Comparison of ENCODE assay signal across 9 cellular contexts in the genomic region with DNA sequence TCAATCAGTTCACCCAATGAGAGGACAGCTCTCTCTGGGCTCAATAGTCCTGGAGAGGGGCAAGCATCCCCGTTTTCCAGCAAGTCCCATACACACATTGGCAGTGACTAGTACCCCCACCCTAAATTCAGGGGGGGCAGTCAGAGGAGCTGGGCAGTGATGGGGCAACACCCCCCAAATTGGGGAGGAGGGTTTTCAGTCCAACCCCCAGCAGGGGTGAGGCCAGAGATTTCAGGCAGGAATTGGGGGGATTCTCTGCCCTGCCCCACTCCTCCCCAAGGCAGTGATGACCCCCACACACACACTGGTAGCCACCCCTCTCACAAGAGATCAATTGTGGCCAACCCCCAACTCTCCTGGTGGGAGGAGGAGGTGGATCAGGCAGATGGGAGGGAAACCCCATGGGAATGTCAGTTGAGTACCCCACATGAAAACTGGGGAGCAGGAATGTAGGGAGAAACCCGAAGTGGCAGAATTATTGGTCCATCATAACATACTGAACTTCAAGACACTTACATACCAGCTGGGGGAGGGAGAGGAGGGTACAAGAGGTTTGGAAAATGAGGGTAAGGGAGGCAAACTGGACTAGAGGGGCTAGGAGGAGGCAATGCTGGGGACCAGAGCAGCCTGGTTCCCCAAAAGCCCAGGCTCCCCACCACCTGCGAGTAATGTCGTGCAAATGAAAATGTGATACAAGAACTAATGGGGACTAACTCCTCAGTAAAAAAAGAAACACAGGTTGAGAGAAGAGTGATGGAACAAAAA. TPM values are rescaled to one million over a fixed set of nuclear protein-coding genes. Genes with fewer than 3 reads are reported as not detected.
A peak's percentile ranks its signal among the peaks of the same experiment; 100 is the strongest.
DNase-seq lines count a peak whose midpoint lies in the region; ATAC-seq and TF ChIP-seq lines count a peak whose summit lies in the region.
"Had no signal": no experiment of that assay in that cellular context is flagged by ENCODE, and none has a peak within 500 bp of the region (broad histone marks: within the 10 kb centered on the region; RNA-seq: fewer than 3 reads in every experiment).

No MANE protein-coding gene starts in this region.

- no peak for TF ChIP-seq EP300 in suprapubic skin (IDR thresholded peaks at IDR 0.05)

- CTCF ChIA-PET in activated CD4-positive, alpha-beta T cell treated with anti-CD3 and anti-CD28 coated beads for 36 hours (lab: Charles Lee): interaction anchor here (0.5 to 6.9 kb wide), 10 partner anchors 8 to 169 kb away, joined by 3 to 88 read pairs (median 3); a partner anchor contains a TSS

- no peaks in the 10 kb centered on the region for H3K9me3 Mint-ChIP-seq in activated CD4-positive, alpha-beta T cell treated with anti-CD3 and anti-CD28 coated beads for 36 hours (ENCODE audit: low read depth)
- no peaks in the 10 kb centered on the region for H3K9me3 Mint-ChIP-seq in activated T-helper 2 cell treated with anti-CD3 and anti-CD28 coated beads, Interferon-gamma antibody, Interleukin-2, Interleukin-4, amounts not matched to agents 10 μg/mL and 5 μg/mL and 100 μg/mL, durations not matched to agents 14 hours and 24 hours and 36 hours

- no peak for TF ChIP-seq POLR2A in suprapubic skin (IDR thresholded peaks at IDR 0.05)

- H3K27me3 Mint-ChIP-seq in activated CD4-positive, alpha-beta T cell treated with anti-CD3 and anti-CD28 coated beads for 36 hours: no peaks in the 10 kb centered on the region
- no peaks in the 10 kb centered on the region for H3K27me3 Mint-ChIP-seq in activated T-helper 2 cell treated with anti-CD3 and anti-CD28 coated beads, Interferon-gamma antibody, Interleukin-2, Interleukin-4, amounts not matched to agents 10 μg/mL and 5 μg/mL and 100 μg/mL, durations not matched to agents 14 hours and 24 hours and 36 hours (ENCODE audit: low read depth)

- intact Hi-C loops in activated CD4-positive, alpha-beta T cell treated with anti-CD3 and anti-CD28 coated beads for 36 hours (cut with DNase I, micrococcal nuclease): loop anchor here (5.0 to 10.0 kb wide), 4 partner anchors 77 to 915 kb away; a partner anchor contains a TSS
- intact Hi-C loops in activated T-helper 2 cell treated with anti-CD3 and anti-CD28 coated beads, Interferon-gamma antibody, Interleukin-2, Interleukin-4, amounts not matched to agents 10 μg/mL and 5 μg/mL and 100 μg/mL, durations not matched to agents 14 hours and 24 hours and 36 hours (cut with micrococcal nuclease): no loop called here
- intact Hi-C loops in lower lobe of right lung (cut with DNase I): no loop called here

- H3K36me3 ChIP-seq in lower lobe of right lung (peaks cover 26% of the 10 kb centered on the region), suprapubic skin (peaks cover 15% of the 10 kb centered on the region)

- no peaks in the 10 kb centered on the region for H3K27me3 ChIP-seq in lower lobe of right lung (ENCODE audit: low read depth)
- no peaks in the 10 kb centered on the region for H3K27me3 ChIP-seq in suprapubic skin

- POLR2A ChIA-PET in activated CD4-positive, alpha-beta T cell treated with anti-CD3 and anti-CD28 coated beads for 36 hours (lab: Charles Lee): interaction anchor here (2.7 kb wide), 1 partner anchor 14 kb away, joined by 23 read pairs; no protein-coding TSS in a partner anchor

- no peak overlapping the region for H3K4me3 ChIP-seq in lower lobe of right lung
- H3K4me3 ChIP-seq in suprapubic skin: no peak overlapping the region

- no peak overlapping the region for H3K4me3 Mint-ChIP-seq in activated CD4-positive, alpha-beta T cell treated with anti-CD3 and anti-CD28 coated beads for 36 hours
- H3K4me3 Mint-ChIP-seq in activated T-helper 2 cell treated with anti-CD3 and anti-CD28 coated beads, Interferon-gamma antibody, Interleukin-2, Interleukin-4, amounts not matched to agents 10 μg/mL and 5 μg/mL and 100 μg/mL, durations not matched to agents 14 hours and 24 hours and 36 hours (ENCODE audit: low read depth): peak overlapping the region; percentile 62

- H3K27ac Mint-ChIP-seq in activated CD4-positive, alpha-beta T cell treated with anti-CD3 and anti-CD28 coated beads for 36 hours: peak overlapping the region; percentile 79
- peak overlapping the region; percentile 78 for H3K27ac Mint-ChIP-seq in activated T-helper 2 cell treated with anti-CD3 and anti-CD28 coated beads, Interferon-gamma antibody, Interleukin-2, Interleukin-4, amounts not matched to agents 10 μg/mL and 5 μg/mL and 100 μg/mL, durations not matched to agents 14 hours and 24 hours and 36 hours

- ATAC-seq in activated CD4-positive, alpha-beta T cell treated with anti-CD3 and anti-CD28 coated beads for 36 hours: no peak
- ATAC-seq in lower lobe of right lung (no peak), SK-N-SH treated with all-trans-retinoic acid at 6 μM for 48 hours (no peak)

- peak overlapping the region; percentile 9 for H3K27ac ChIP-seq in lower lobe of right lung
- H3K27ac ChIP-seq in suprapubic skin: peak overlapping the region; percentile 39

- H3K9me3 ChIP-seq in lower lobe of right lung (no peaks in the 10 kb centered on the region), suprapubic skin (no peaks in the 10 kb centered on the region)

- peaks cover 33% of the 10 kb centered on the region for H3K36me3 Mint-ChIP-seq in activated CD4-positive, alpha-beta T cell treated with anti-CD3 and anti-CD28 coated beads for 36 hours (ENCODE audit: low read depth)
- H3K36me3 Mint-ChIP-seq in activated T-helper 2 cell treated with anti-CD3 and anti-CD28 coated beads, Interferon-gamma antibody, Interleukin-2, Interleukin-4, amounts not matched to agents 10 μg/mL and 5 μg/mL and 100 μg/mL, durations not matched to agents 14 hours and 24 hours and 36 hours (ENCODE audit: low read depth): peaks cover 34% of the 10 kb centered on the region

- H3K4me1 ChIP-seq in lower lobe of right lung: peaks cover 70% of the 10 kb centered on the region
- H3K4me1 ChIP-seq in suprapubic skin: peaks cover 62% of the 10 kb centered on the region

- DNase-seq in activated CD4-positive, alpha-beta T cell treated with anti-CD3 and anti-CD28 coated beads for 36 hours: no peak
- no peak for DNase-seq in activated CD4-positive, alpha-beta T cell treated with anti-CD3 and anti-CD28 coated beads, Interleukin-2, amount 50 U/mL, for 4 hours
- DNase-seq in activated T-helper 2 cell treated with anti-CD3 and anti-CD28 coated beads, Interferon-gamma antibody, Interleukin-2, Interleukin-4, amounts not matched to agents 10 μg/mL and 5 μg/mL and 100 μg/mL, durations not matched to agents 14 hours and 24 hours and 36 hours (ENCODE audit: low spot score): no peak
- DNase-seq in lower lobe of right lung (peak; percentile 15), suprapubic skin (ENCODE audit: low spot score in 2 of 2) (peak in 1 of 2 donors; percentile 62), COR-L47 (lab: John Stamatoyannopoulos, UW) (no peak), hepatic stellate cell (ENCODE audit: low spot score) (no peak)
- DNase-seq: NCI-H2171 had no signal

- TF ChIP-seq CTCF in lower lobe of right lung (IDR thresholded peaks at IDR 0.05) (no peak), suprapubic skin (IDR thresholded peaks at IDR 0.05) (no peak)

- 64% methylated on average over 4 of the region's 4 CpGs for WGBS in suprapubic skin

- H3K4me1 Mint-ChIP-seq in activated CD4-positive, alpha-beta T cell treated with anti-CD3 and anti-CD28 coated beads for 36 hours: peaks cover 51% of the 10 kb centered on the region
- H3K4me1 Mint-ChIP-seq in activated T-helper 2 cell treated with anti-CD3 and anti-CD28 coated beads, Interferon-gamma antibody, Interleukin-2, Interleukin-4, amounts not matched to agents 10 μg/mL and 5 μg/mL and 100 μg/mL, durations not matched to agents 14 hours and 24 hours and 36 hours (ENCODE audit: low read depth): peaks cover 46% of the 10 kb centered on the region

TF ChIP-seq in SK-N-SH treated with all-trans-retinoic acid at 6 μM for 48 hours, 23 proteins besides CTCF, POLR2A, EP300 and RAD21 (continues in another document):
- no peak for TF ChIP-seq RARB (CRISPR knock-in tag; IDR thresholded peaks at IDR 0.05)
- TF ChIP-seq ISL1 (CRISPR knock-in tag; IDR thresholded peaks at IDR 0.05): no peak
- no peak for TF ChIP-seq GLIS3 (CRISPR knock-in tag; IDR thresholded peaks at IDR 0.05)
- TF ChIP-seq ZFP30 (CRISPR knock-in tag; IDR thresholded peaks at IDR 0.05): no peak
- no peak for TF ChIP-seq SNAI2 (CRISPR knock-in tag; IDR thresholded peaks at IDR 0.05)

RNA-seq across cellular contexts. Expression of a gene that starts 3.1 kb away (rescaled TPM):
- total RNA-seq in activated CD4-positive, alpha-beta T cell treated with anti-CD3 and anti-CD28 coated beads for 36 hours: 10 to 100 TPM; 26.7 to 27.8 TPM
- 44.6 and 44.7 TPM in 2 replicates for total RNA-seq in activated T-helper 2 cell treated with anti-CD3 and anti-CD28 coated beads, Interferon-gamma antibody, Interleukin-2, Interleukin-4, amounts not matched to agents 10 μg/mL and 5 μg/mL and 100 μg/mL, durations not matched to agents 14 hours and 24 hours and 36 hours
- 77.0 TPM for total RNA-seq in lower lobe of right lung
- total RNA-seq in suprapubic skin: 10 to 100 TPM; 41.2 to 64.3 (median 52.8) TPM

RNA-seq across cellular contexts. Expression of a gene that starts 7.4 kb away (rescaled TPM):
- total RNA-seq in activated CD4-positive, alpha-beta T cell treated with anti-CD3 and anti-CD28 coated beads for 36 hours: 10 to 100 TPM; 46.5 to 55.9 TPM
- 41.8 and 43.2 TPM in 2 replicates for total RNA-seq in activated T-helper 2 cell treated with anti-CD3 and anti-CD28 coated beads, Interferon-gamma antibody, Interleukin-2, Interleukin-4, amounts not matched to agents 10 μg/mL and 5 μg/mL and 100 μg/mL, durations not matched to agents 14 hours and 24 hours and 36 hours
- 252 TPM for total RNA-seq in lower lobe of right lung
- 100 to 1,000 TPM; 272 to 655 (median 330) TPM for total RNA-seq in suprapubic skin

RNA-seq across cellular contexts. Expression of a gene that starts 16.5 kb away (rescaled TPM):
- 10 to 100 TPM; 24.0 to 34.4 TPM for total RNA-seq in activated CD4-positive, alpha-beta T cell treated with anti-CD3 and anti-CD28 coated beads for 36 hours
- total RNA-seq in activated T-helper 2 cell treated with anti-CD3 and anti-CD28 coated beads, Interferon-gamma antibody, Interleukin-2, Interleukin-4, amounts not matched to agents 10 μg/mL and 5 μg/mL and 100 μg/mL, durations not matched to agents 14 hours and 24 hours and 36 hours: 18.7 and 25.0 TPM in 2 replicates
- total RNA-seq in lower lobe of right lung (12.9 TPM), suprapubic skin (10 to 100 TPM; 13.7 to 21.4 (median 19.4) TPM)

RNA-seq across cellular contexts. Expression of a gene that starts 30.3 kb away (rescaled TPM):
- 1 to 10 TPM; 3.9 to 4.5 TPM for total RNA-seq in activated CD4-positive, alpha-beta T cell treated with anti-CD3 and anti-CD28 coated beads for 36 hours
- total RNA-seq in activated T-helper 2 cell treated with anti-CD3 and anti-CD28 coated beads, Interferon-gamma antibody, Interleukin-2, Interleukin-4, amounts not matched to agents 10 μg/mL and 5 μg/mL and 100 μg/mL, durations not matched to agents 14 hours and 24 hours and 36 hours: 7.8 and 8.0 TPM in 2 replicates
- total RNA-seq in lower lobe of right lung (7.7 TPM), suprapubic skin (10 to 100 TPM in 2 of 4 donors, 1 to 10 TPM in 2; 8.1 to 10.6 (median 9.9) TPM)

RNA-seq across cellular contexts. Expression of a gene that starts 35.7 kb away (rescaled TPM):
- 1 to 10 TPM; 2.4 to 3.2 TPM for total RNA-seq in activated CD4-positive, alpha-beta T cell treated with anti-CD3 and anti-CD28 coated beads for 36 hours
- 2.4 and 3.1 TPM in 2 replicates for total RNA-seq in activated T-helper 2 cell treated with anti-CD3 and anti-CD28 coated beads, Interferon-gamma antibody, Interleukin-2, Interleukin-4, amounts not matched to agents 10 μg/mL and 5 μg/mL and 100 μg/mL, durations not matched to agents 14 hours and 24 hours and 36 hours
- 0.21 TPM for total RNA-seq in lower lobe of right lung
- not detected for total RNA-seq in suprapubic skin

Comparison
In these comparisons a context has a peak if more than half of its experiments do, and no peak if none do; other contexts are left out.
1. intact Hi-C loops: an anchor here in activated CD4-positive, alpha-beta T cell treated with anti-CD3 and anti-CD28 coated beads for 36 hours (5.0 to 10.0 kb wide); none called in activated T-helper 2 cell treated with anti-CD3 and anti-CD28 coated beads, Interferon-gamma antibody, Interleukin-2, Interleukin-4, amounts not matched to agents 10 μg/mL and 5 μg/mL and 100 μg/mL, durations not matched to agents 14 hours and 24 hours and 36 hours and lower lobe of right lung.